10 cellular contexts compared by ENCODE assay signal in the genomic region with DNA sequence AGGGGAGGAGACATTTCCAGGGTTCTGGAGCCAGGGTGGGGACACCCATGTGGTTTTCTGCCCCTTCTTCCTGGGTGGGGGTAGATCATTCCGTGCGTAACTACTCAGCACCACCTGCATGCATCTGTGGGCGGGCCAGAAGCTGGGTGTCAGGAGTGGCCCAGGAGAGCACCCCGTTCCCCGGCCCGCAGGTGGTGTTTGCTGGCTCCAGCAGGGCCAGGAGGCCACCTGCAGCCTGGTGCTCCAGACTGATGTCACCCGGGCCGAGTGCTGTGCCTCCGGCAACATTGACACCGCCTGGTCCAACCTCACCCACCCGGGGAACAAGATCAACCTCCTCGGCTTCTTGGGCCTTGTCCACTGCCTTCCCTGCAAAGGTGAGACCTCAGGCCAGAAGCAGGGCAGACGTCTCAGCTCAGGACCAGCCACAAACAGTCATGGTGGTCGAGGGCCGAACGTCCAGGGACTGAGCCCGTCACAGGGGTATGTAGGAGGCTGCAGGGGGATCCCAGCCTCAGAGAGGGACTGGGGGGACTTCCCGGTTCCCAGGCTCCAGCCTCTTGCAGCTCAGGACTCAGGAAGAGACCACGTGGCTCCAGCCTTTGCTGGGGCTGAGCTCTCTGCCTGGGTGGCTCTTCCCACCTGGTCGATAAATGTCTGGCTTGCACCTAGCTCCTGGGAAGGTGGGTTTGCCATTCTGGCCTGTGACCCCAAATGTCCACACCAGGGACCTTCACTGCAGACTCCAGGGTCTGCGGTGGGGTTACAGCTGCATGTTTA. TPM values are rescaled to one million over a fixed set of nuclear protein-coding genes. Genes with fewer than 3 reads are reported as not detected.
DNase-seq lines count a peak whose midpoint lies in the region; ATAC-seq and TF ChIP-seq lines count a peak whose summit lies in the region.
"Had no signal": no experiment of that assay in that cellular context is flagged by ENCODE, and none has a peak within 500 bp of the region (broad histone marks: within the 10 kb centered on the region; RNA-seq: fewer than 3 reads in every experiment).

No MANE protein-coding gene starts in this region.

- no peak for TF ChIP-seq CTCF in gastroesophageal sphincter (IDR thresholded peaks at IDR 0.05)
- TF ChIP-seq CTCF in suprapubic skin (IDR thresholded peaks at IDR 0.05): no peak

- H3K4me3 ChIP-seq in SK-N-MC: peak overlapping the region; percentile 81
- peak overlapping the region; percentile 46 to 89 for H3K4me3 ChIP-seq in gastroesophageal sphincter
- peak overlapping the region; percentile 60 for H3K4me3 ChIP-seq in suprapubic skin

- TF ChIP-seq POLR2A in gastroesophageal sphincter (IDR thresholded peaks at IDR 0.05): no peak
- no peak for TF ChIP-seq POLR2A in suprapubic skin (IDR thresholded peaks at IDR 0.05)

- H3K4me1 ChIP-seq in gastroesophageal sphincter: peaks cover 0 to 84% (median 27%) of the 10 kb centered on the region in 3 donors
- peaks cover 49% of the 10 kb centered on the region for H3K4me1 ChIP-seq in suprapubic skin

- DNase-seq in NCI-H146 (lab: John Stamatoyannopoulos, UW): peak; percentile 13
- DNase-seq in NCI-H146 treated with DMSO at 0.1 percent for 48 hours (lab: John Stamatoyannopoulos, UW; ENCODE audit: unreplicated experiment): no peak
- no peak for DNase-seq in SK-N-MC (ENCODE audit: low read depth, low spot score)
- DNase-seq in suprapubic skin (ENCODE audit: low spot score in 2 of 2): peak in 1 of 2 donors; percentile 77
- DNase-seq in DMS153 treated with DMSO at 0.1 percent for 48 hours (lab: John Stamatoyannopoulos, UW; ENCODE audit: unreplicated experiment): no peak
- DNase-seq: MV-4-11 had no signal

- H3K27ac ChIP-seq in SK-N-MC (peak overlapping the region; percentile 67), gastroesophageal sphincter (peak overlapping the region; percentile 25 to 99 (median 98)), suprapubic skin (peak overlapping the region; percentile 96)

- no peak for ATAC-seq in gastroesophageal sphincter
- ATAC-seq in HG02588 (IDR thresholded peaks at IDR 0.05; ENCODE audit: unreplicated experiment): no peak
- ATAC-seq in HG03175 (IDR thresholded peaks at IDR 0.05; ENCODE audit: unreplicated experiment): no peak

- H3K36me3 ChIP-seq in SK-N-MC (ENCODE audit: insufficient read depth, low read length) (no peaks in the 10 kb centered on the region), gastroesophageal sphincter (peaks cover 0 to 9% of the 10 kb centered on the region in 2 donors), suprapubic skin (no peaks in the 10 kb centered on the region)

- WGBS in gastroesophageal sphincter (ENCODE audit: low coverage in 1 of 2), 2 donors: 40 to 50% methylated on average over 1 to 2 of the region's 21 CpGs
- WGBS in suprapubic skin: 21% methylated on average over 3 of the region's 21 CpGs

- TF ChIP-seq EP300 in gastroesophageal sphincter (IDR thresholded peaks at IDR 0.05) (no peak), suprapubic skin (IDR thresholded peaks at IDR 0.05) (no peak)

- H3K27me3 ChIP-seq in gastroesophageal sphincter (peaks cover 29% of the 10 kb centered on the region), suprapubic skin (peaks cover 4% of the 10 kb centered on the region)

- H3K9ac ChIP-seq in SK-N-MC (ENCODE audit: insufficient read length): no peak overlapping the region

- no peaks in the 10 kb centered on the region for H3K9me3 ChIP-seq in SK-N-MC (ENCODE audit: low read depth, low read length)
- H3K9me3 ChIP-seq in gastroesophageal sphincter: no peaks in the 10 kb centered on the region
- H3K9me3 ChIP-seq in suprapubic skin: no peaks in the 10 kb centered on the region

RNA-seq across cellular contexts. Expression of a gene that starts 1.6 kb away (rescaled TPM):
- total RNA-seq in gastroesophageal sphincter (100 to 1,000 TPM; 105 to 200 (median 133) TPM), suprapubic skin (10 to 100 TPM; 19.6 to 61.4 (median 59.0) TPM)

RNA-seq across cellular contexts. Expression of a gene that starts 14.8 kb away (rescaled TPM):
- 10 to 100 TPM; 47.7 to 57.9 (median 52.0) TPM for total RNA-seq in gastroesophageal sphincter
- total RNA-seq in suprapubic skin: 100 to 1,000 TPM in 3 of 4 donors, 10 to 100 TPM in 1; 96.0 to 118 (median 106) TPM

RNA-seq across cellular contexts. Expression of a gene that starts 17.5 kb away (rescaled TPM):
- total RNA-seq in gastroesophageal sphincter (not detected), suprapubic skin (not detected)
- total RNA-seq: CD4-positive, alpha-beta memory T cell had no signal

RNA-seq across cellular contexts. Expression of a gene that starts 30.9 kb away (rescaled TPM):
- total RNA-seq in gastroesophageal sphincter (100 to 1,000 TPM in 1 of 4 donors, 10 to 100 TPM in 3; 21.5 to 111 (median 53.0) TPM), suprapubic skin (10 to 100 TPM; 19.4 to 45.4 (median 24.2) TPM)
- total RNA-seq: CD4-positive, alpha-beta memory T cell had no signal

RNA-seq across cellular contexts. Expression of a gene that starts 38.1 kb away (rescaled TPM):
- 1 to 10 TPM in 3 of 4 donors, under 1 TPM in 1; 0.67 to 4.7 (median 1.2) TPM for total RNA-seq in gastroesophageal sphincter
- 10 to 100 TPM in 2 of 4 donors, 1 to 10 TPM in 2; 5.2 to 13.0 (median 9.2) TPM for total RNA-seq in suprapubic skin
